In the genomic region with DNA sequence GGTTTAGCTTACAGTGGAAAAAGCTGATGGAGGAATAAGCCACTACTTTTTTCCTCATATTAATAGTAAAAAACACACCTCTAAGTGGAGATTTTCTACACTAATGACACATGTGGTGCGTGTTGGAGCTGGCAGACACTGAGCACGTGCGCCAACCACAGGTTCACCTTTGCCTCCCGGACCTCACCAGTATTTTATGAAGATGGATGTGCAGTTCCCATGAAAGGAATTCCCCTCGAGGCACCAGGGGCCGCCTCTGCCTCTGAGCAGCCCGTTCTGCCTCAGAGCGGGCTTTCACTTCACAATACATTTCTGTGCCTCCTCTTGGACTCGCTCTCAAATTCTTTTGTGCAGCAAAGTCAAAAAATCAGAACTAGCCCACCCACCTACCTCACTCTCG, we compare ENCODE assay signal across 1 cellular context.
TF ChIP-seq lines count a peak whose summit lies in the region.

No MANE protein-coding gene starts in this region.

TF ChIP-seq in GM23338, 12 proteins besides CTCF, POLR2A, EP300 and RAD21 (continued from another document):
- TF ChIP-seq, protein P1, sequence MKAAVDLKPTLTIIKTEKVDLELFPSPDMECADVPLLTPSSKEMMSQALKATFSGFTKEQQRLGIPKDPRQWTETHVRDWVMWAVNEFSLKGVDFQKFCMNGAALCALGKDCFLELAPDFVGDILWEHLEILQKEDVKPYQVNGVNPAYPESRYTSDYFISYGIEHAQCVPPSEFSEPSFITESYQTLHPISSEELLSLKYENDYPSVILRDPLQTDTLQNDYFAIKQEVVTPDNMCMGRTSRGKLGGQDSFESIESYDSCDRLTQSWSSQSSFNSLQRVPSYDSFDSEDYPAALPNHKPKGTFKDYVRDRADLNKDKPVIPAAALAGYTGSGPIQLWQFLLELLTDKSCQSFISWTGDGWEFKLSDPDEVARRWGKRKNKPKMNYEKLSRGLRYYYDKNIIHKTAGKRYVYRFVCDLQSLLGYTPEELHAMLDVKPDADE (IDR thresholded peaks at IDR 0.05) = no peak
- TF ChIP-seq STAT1 (IDR thresholded peaks at IDR 0.05; ENCODE audit: unreplicated experiment) = no peak
- no peak for TF ChIP-seq ZNF331 (CRISPR knock-in tag; IDR thresholded peaks at IDR 0.05; ENCODE audit: low read depth)
- TF ChIP-seq CREB1 (CRISPR knock-in tag; IDR thresholded peaks at IDR 0.05; ENCODE audit: low read depth) = no peak
- no peak for TF ChIP-seq JUNB (IDR thresholded peaks at IDR 0.05; ENCODE audit: unreplicated experiment)
- TF ChIP-seq EZH2phosphoT487 (IDR thresholded peaks at IDR 0.05; ENCODE audit: unreplicated experiment) = no peak
- TF ChIP-seq, protein P2, sequence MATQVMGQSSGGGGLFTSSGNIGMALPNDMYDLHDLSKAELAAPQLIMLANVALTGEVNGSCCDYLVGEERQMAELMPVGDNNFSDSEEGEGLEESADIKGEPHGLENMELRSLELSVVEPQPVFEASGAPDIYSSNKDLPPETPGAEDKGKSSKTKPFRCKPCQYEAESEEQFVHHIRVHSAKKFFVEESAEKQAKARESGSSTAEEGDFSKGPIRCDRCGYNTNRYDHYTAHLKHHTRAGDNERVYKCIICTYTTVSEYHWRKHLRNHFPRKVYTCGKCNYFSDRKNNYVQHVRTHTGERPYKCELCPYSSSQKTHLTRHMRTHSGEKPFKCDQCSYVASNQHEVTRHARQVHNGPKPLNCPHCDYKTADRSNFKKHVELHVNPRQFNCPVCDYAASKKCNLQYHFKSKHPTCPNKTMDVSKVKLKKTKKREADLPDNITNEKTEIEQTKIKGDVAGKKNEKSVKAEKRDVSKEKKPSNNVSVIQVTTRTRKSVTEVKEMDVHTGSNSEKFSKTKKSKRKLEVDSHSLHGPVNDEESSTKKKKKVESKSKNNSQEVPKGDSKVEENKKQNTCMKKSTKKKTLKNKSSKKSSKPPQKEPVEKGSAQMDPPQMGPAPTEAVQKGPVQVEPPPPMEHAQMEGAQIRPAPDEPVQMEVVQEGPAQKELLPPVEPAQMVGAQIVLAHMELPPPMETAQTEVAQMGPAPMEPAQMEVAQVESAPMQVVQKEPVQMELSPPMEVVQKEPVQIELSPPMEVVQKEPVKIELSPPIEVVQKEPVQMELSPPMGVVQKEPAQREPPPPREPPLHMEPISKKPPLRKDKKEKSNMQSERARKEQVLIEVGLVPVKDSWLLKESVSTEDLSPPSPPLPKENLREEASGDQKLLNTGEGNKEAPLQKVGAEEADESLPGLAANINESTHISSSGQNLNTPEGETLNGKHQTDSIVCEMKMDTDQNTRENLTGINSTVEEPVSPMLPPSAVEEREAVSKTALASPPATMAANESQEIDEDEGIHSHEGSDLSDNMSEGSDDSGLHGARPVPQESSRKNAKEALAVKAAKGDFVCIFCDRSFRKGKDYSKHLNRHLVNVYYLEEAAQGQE (IDR thresholded peaks at IDR 0.05; ENCODE audit: unreplicated experiment) = no peak
